In genomic region chr2:54531558-54531957, GRCh38 we compare ENCODE assay signal across 11 cellular contexts.
DNase-seq lines count a peak whose midpoint lies in the region; ATAC-seq, FAIRE-seq and TF ChIP-seq lines count a peak whose summit lies in the region.
"Had no signal": no experiment of that assay in that cellular context is flagged by ENCODE, and none has a peak within 500 bp of the region (broad histone marks: within the 10 kb centered on the region; RNA-seq: fewer than 3 reads in every experiment).

No MANE protein-coding gene starts in this region.

- peak; percentile 92 for FAIRE-seq in endothelial cell of umbilical vein (lab: Jason Lieb, UNC)
- FAIRE-seq: GM12892 had no signal

- peaks cover 5% of the 10 kb centered on the region for H3K79me1 ChIP-seq in mesenchymal stem cell (replicated peaks; ENCODE audit: low read length, poor library complexity, severe bottlenecking)

- no peak overlapping the region for H2BK12ac ChIP-seq in mesenchymal stem cell (ENCODE audit: low read length in 2 of 2)

- H3K9me1 ChIP-seq in endothelial cell of umbilical vein (replicated peaks; ENCODE audit: control insufficient read depth, extremely low read depth, insufficient read depth, low read length), result no peaks in the 10 kb centered on the region

- no peaks in the 10 kb centered on the region for H4K20me1 ChIP-seq in PC-3 (ENCODE audit: low read length)
- no peaks in the 10 kb centered on the region for H4K20me1 ChIP-seq in endothelial cell of umbilical vein (replicated peaks; ENCODE audit: control insufficient read depth, extremely low read depth, insufficient read depth, low read length)

- no peak overlapping the region for H3K14ac ChIP-seq in mesenchymal stem cell (ENCODE audit: low read length in 2 of 2)

- dilution Hi-C loops in endothelial cell of umbilical vein (cut with MboI; ENCODE audit: extremely low pct_ligation_motif_present, low sequenced_read_pairs), result no loop called here

- no peak overlapping the region for H2BK120ac ChIP-seq in mesenchymal stem cell (ENCODE audit: low read depth, low read length)

- H3F3A ChIP-seq in PC-3 (ENCODE audit: low read length, unreplicated experiment), result no peaks in the 10 kb centered on the region

- CTCF ChIA-PET in PC-3 (lab: Charles Lee), result interaction anchor here (1.1 kb wide), 1 partner anchor 425 kb away, joined by 3 read pairs; no protein-coding TSS in a partner anchor
- CTCF ChIA-PET in endothelial cell of umbilical vein (lab: Charles Lee), result interaction anchor here (0.6 to 1.6 kb wide), 9 partner anchors 9 to 579 kb away, joined by 3 to 11 read pairs (median 5); no protein-coding TSS in a partner anchor

- H2BK5ac ChIP-seq in mesenchymal stem cell (ENCODE audit: low read depth, low read length, poor library complexity, severe bottlenecking), result peak overlapping the region; percentile 20

- POLR2A ChIA-PET in PC-3 (lab: Charles Lee; ENCODE audit: unreplicated experiment) (interaction anchor here (0.6 kb wide), 4 partner anchors 27 to 425 kb away, joined by 3 to 6 read pairs (median 4); no protein-coding TSS in a partner anchor), endothelial cell of umbilical vein (lab: Charles Lee) (interaction anchor here (0.7 to 1.0 kb wide), 2 partner anchors 28 to 677 kb away, joined by 3 to 4 read pairs; no protein-coding TSS in a partner anchor)

- H3K18ac ChIP-seq in mesenchymal stem cell (ENCODE audit: low read depth in 1 of 2, low read length in 2 of 2), result peak overlapping the region in 1 of 2 experiments; percentile 0

- H3K4me2 ChIP-seq in PC-3 (ENCODE audit: low read length) (peak overlapping the region; percentile 75), endothelial cell of umbilical vein (ENCODE audit: insufficient read depth, low read length) (no peak overlapping the region), mesenchymal stem cell (ENCODE audit: low read length, poor library complexity, severe bottlenecking) (no peak overlapping the region)

- no peak overlapping the region for H2BK15ac ChIP-seq in mesenchymal stem cell (ENCODE audit: low read depth, poor library complexity, severe bottlenecking)

- ATAC-seq in PC-3 (peak; percentile 75), GM21515 (IDR thresholded peaks at IDR 0.05; ENCODE audit: unreplicated experiment) (no peak)

- DNase-seq in AG10803 (ENCODE audit: low read depth) (peak; percentile 12), PC-3 (peak; percentile 82), endothelial cell of umbilical vein (ENCODE audit: low read depth, low spot score) (peak; percentile 58), mesenchymal stem cell (peak; percentile 64), SKM-1 (lab: John Stamatoyannopoulos, UW; ENCODE audit: unreplicated experiment) (no peak), putamen (ENCODE audit: low spot score) (no peak), HuH-7.5 (ENCODE audit: low spot score) (no peak)
- DNase-seq: activated CD4-positive, alpha-beta T cell treated with anti-CD3 and anti-CD28 coated beads, Interleukin-2, amount 50 U/mL, for 1 hour; NCI-H2171 had no signal

- H3K4me3 ChIP-seq in AG10803 (ENCODE audit: low read length) (no peak overlapping the region), PC-3 (ENCODE audit: low read length) (peak overlapping the region; percentile 49; the same call in 1 of the 2 replicates), endothelial cell of umbilical vein (replicated peaks in 1 of 3; ENCODE audit: insufficient read depth in 1 of 3, low read depth in 1 of 3, low read length in 3 of 3) (no peak overlapping the region), mesenchymal stem cell (ENCODE audit: insufficient read depth in 1 of 2, low read depth in 1 of 2, low read length in 2 of 2) (no peak overlapping the region)

- H3K27me3 ChIP-seq in PC-3 (ENCODE audit: low read length), result no peaks in the 10 kb centered on the region
- no peaks in the 10 kb centered on the region for H3K27me3 ChIP-seq in endothelial cell of umbilical vein (ENCODE audit: control insufficient read depth in 2 of 2, insufficient read depth in 2 of 2, low read length in 2 of 2)
- no peaks in the 10 kb centered on the region for H3K27me3 ChIP-seq in mesenchymal stem cell (ENCODE audit: control insufficient read depth in 1 of 2, insufficient read depth in 1 of 2, low read length in 2 of 2)

- TF ChIP-seq CTCF in AG10803 (conservative IDR thresholded peaks at IDR 0.05; ENCODE audit: low read length) (no peak), PC-3 (conservative IDR thresholded peaks at IDR 0.05; ENCODE audit: low read depth, low read length) (no peak), endothelial cell of umbilical vein (IDR thresholded peaks at IDR 0.05; ENCODE audit: extremely low read depth in 1 of 2, insufficient read depth in 1 of 2, low read depth in 1 of 2, low read length in 2 of 2) (no peak)

- H4K8ac ChIP-seq in mesenchymal stem cell (ENCODE audit: low read length), result no peak overlapping the region

- H3K27ac ChIP-seq in PC-3 (ENCODE audit: low read length) (peak overlapping the region; percentile 86), endothelial cell of umbilical vein (ENCODE audit: insufficient read depth, low read depth, low read length) (peak overlapping the region; percentile 40), mesenchymal stem cell (ENCODE audit: low read length, poor library complexity, severe bottlenecking) (peak overlapping the region; percentile 56)

- BruUV-seq in PC-3 (replicated peaks; lab: Mats Ljungman, UMichigan) (no TSS peak), endothelial cell of umbilical vein (replicated peaks; lab: Mats Ljungman, UMichigan) (no TSS peak)

- no peak overlapping the region for H4K91ac ChIP-seq in mesenchymal stem cell (ENCODE audit: low read length)

- H3K36me3 ChIP-seq in PC-3 (ENCODE audit: low read depth, low read length) (peaks cover 15% of the 10 kb centered on the region; the same call in 1 of the 2 replicates), endothelial cell of umbilical vein (ENCODE audit: control insufficient read depth in 2 of 2, extremely low read depth in 1 of 2, insufficient read depth in 2 of 2, low read length in 2 of 2) (peaks cover 9 to 10% of the 10 kb centered on the region in 2 experiments), mesenchymal stem cell (ENCODE audit: control insufficient read depth in 1 of 2, insufficient read depth in 2 of 2, low read depth in 1 of 2, low read length in 2 of 2) (peaks cover 11 to 71% of the 10 kb centered on the region in 2 experiments)

- peak overlapping the region; percentile 64 for H2AK5ac ChIP-seq in mesenchymal stem cell (ENCODE audit: low read length, severe bottlenecking)

- peaks cover 10% of the 10 kb centered on the region; the same call in 1 of the 2 replicates for H3K79me2 ChIP-seq in PC-3 (ENCODE audit: low read length)
- H3K79me2 ChIP-seq in endothelial cell of umbilical vein (ENCODE audit: control insufficient read depth, insufficient read depth, low read length), result peaks cover 2% of the 10 kb centered on the region

- H2AFZ ChIP-seq in PC-3 (ENCODE audit: low read length), result peak overlapping the region; percentile 42; the same call in 1 of the 2 replicates
- H2AFZ ChIP-seq in endothelial cell of umbilical vein (ENCODE audit: low read depth, low read length), result no peak overlapping the region
- no peak overlapping the region for H2AFZ ChIP-seq in mesenchymal stem cell (ENCODE audit: low read depth, low read length)

- peaks cover 37% of the 10 kb centered on the region for H3K4me1 ChIP-seq in PC-3 (ENCODE audit: insufficient read depth, low read length)
- peaks cover 18% of the 10 kb centered on the region for H3K4me1 ChIP-seq in endothelial cell of umbilical vein (ENCODE audit: control insufficient read depth, extremely low read depth, insufficient read depth, low read length)
- peaks cover 16% of the 10 kb centered on the region for H3K4me1 ChIP-seq in mesenchymal stem cell (ENCODE audit: control insufficient read depth, insufficient read depth, low read depth, low read length)

- intact Hi-C loops in PC-3 (cut with micrococcal nuclease) (no loop called here), endothelial cell of umbilical vein (cut with micrococcal nuclease) (no loop called here)

- H3K4ac ChIP-seq in mesenchymal stem cell (ENCODE audit: low read depth in 1 of 2, low read length in 2 of 2), result no peak overlapping the region

- no peaks in the 10 kb centered on the region for H3K9me2 ChIP-seq in PC-3 (replicated peaks; ENCODE audit: low read length)

- 36% methylated on average over 4 of the region's 5 CpGs for WGBS in mesenchymal stem cell

- H3K9me3 ChIP-seq in PC-3 (ENCODE audit: low read length) (no peaks in the 10 kb centered on the region), endothelial cell of umbilical vein (replicated peaks; ENCODE audit: control insufficient read depth, insufficient read depth, low read length) (no peaks in the 10 kb centered on the region), mesenchymal stem cell (ENCODE audit: control insufficient read depth, low read length) (no peaks in the 10 kb centered on the region)

- H3K23ac ChIP-seq in mesenchymal stem cell (ENCODE audit: low read length in 2 of 2), result no peak overlapping the region

- TF ChIP-seq POLR2A in endothelial cell of umbilical vein (IDR thresholded peaks at IDR 0.05; ENCODE audit: low read depth, low read length), result no peak

- peak overlapping the region; percentile 67 for H3K9ac ChIP-seq in PC-3 (ENCODE audit: low read length)
- no peak overlapping the region for H3K9ac ChIP-seq in endothelial cell of umbilical vein (replicated peaks; ENCODE audit: extremely low read depth, insufficient read depth, low read length)
- H3K9ac ChIP-seq in mesenchymal stem cell (ENCODE audit: low read length), result peak overlapping the region; percentile 28

TF ChIP-seq in endothelial cell of umbilical vein, 7 proteins besides CTCF, POLR2A, EP300 and RAD21:
- TF ChIP-seq MYC (IDR thresholded peaks at IDR 0.05; ENCODE audit: low read depth, low read length) (no peak), GATA2 (IDR thresholded peaks at IDR 0.05; ENCODE audit: insufficient read depth, insufficient read length, low read depth, low read length) (peak; percentile 54), JUN (IDR thresholded peaks at IDR 0.05; ENCODE audit: borderline replicate concordance, insufficient read depth, insufficient read length, low read depth) (no peak), EZH2 (IDR thresholded peaks at IDR 0.05; ENCODE audit: borderline replicate concordance, low read depth, low read length, severe bottlenecking) (no peak), MAX (IDR thresholded peaks at IDR 0.05; ENCODE audit: insufficient read depth, insufficient read length) (no peak), POLR2AphosphoS5 (IDR thresholded peaks at IDR 0.05; ENCODE audit: insufficient read depth, low read depth, low read length) (no peak), FOS (IDR thresholded peaks at IDR 0.05; ENCODE audit: borderline replicate concordance, insufficient read depth, low read length) (peak; percentile 30)
TF ChIP-seq in endothelial cell of umbilical vein: peak in this region for 2.

Comparison
In these comparisons a context has a peak if more than half of its experiments do, and no peak if none do; other contexts are left out.
1. DNase-seq: peak in AG10803 (single experiment), PC-3 (single experiment), endothelial cell of umbilical vein (single experiment) and mesenchymal stem cell (single experiment); none in SKM-1 (single experiment), putamen (single experiment) and HuH-7.5 (single experiment).
2. Peak in every context shown above with its lines, with median percentiles within 50 percentile points of each other: H3K27ac ChIP-seq.